In the genomic region with DNA sequence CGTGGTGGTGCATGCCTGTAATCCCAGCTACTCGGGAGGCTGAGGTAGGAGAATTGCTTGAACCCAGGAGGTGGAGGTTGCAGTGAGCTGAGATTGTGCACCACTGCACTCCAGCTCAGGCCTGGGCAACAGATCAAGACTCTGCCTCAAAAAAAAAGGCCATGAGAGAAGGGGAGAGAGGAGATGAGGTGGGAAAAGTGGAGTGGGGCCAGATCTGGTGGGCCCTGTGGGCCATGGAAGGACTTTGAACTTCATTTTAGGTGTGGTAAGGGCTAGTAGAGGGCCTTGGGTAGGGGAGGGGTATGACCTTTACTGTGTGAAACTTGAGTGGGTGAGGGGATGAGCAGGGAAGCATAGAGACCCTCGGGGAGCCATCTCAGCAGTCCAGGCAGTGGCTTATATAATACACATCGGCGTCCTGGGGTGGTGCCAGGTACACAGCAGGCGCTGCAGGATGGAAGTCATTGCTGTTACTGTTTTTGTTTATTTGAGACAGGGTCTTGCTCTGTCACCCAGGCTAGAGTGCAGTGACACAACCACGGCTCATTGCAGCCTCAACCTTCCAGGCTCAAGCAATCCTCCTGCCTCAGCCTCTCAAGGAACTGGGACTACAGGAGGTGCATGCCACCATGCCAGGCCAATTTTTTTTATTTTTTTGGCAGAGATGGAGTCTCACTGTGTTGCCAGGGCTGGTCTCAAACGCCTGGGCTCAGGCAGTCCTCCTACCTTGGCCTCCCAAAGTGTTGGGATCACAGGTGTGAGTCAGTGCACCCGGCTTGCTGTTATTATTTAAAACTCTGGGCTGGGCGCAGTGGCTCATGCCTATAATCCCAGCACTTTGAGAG, we compare ENCODE assay signal across 9 cellular contexts. TPM values are rescaled to one million over a fixed set of nuclear protein-coding genes. Genes with fewer than 3 reads are reported as not detected.
DNase-seq lines count a peak whose midpoint lies in the region; ATAC-seq and TF ChIP-seq lines count a peak whose summit lies in the region.
"Not testable (repeated sequence)": the region's sequence is repeated elsewhere in the genome, so short reads cannot be mapped to it uniquely, and the experiment has no call there.
"Had no signal": no experiment of that assay in that cellular context is flagged by ENCODE, and none has a peak within 500 bp of the region (broad histone marks: within the 10 kb centered on the region; RNA-seq: fewer than 3 reads in every experiment).

No MANE protein-coding gene starts in this region.

- peak overlapping the region in 2 of 3 donors; percentile 41 to 75 for H3K27ac Mint-ChIP-seq in CD4-positive, CD25-positive, alpha-beta regulatory T cell
- not testable (repeated sequence) for H3K27ac Mint-ChIP-seq in activated CD4-positive, alpha-beta memory T cell treated with anti-CD3 and anti-CD28 coated beads, Interleukin-2, amount 10 ng/mL, durations not matched to agents 7 days and 5 days
- peak overlapping the region; percentile 23 for H3K27ac Mint-ChIP-seq in activated naive CD8-positive, alpha-beta T cell treated with anti-CD3 and anti-CD28 coated beads, Interleukin-2, amount 10 ng/mL, durations not matched to agents 7 days and 5 days
- peak overlapping the region; percentile 72 for H3K27ac Mint-ChIP-seq in glutamatergic neuron (ENCODE audit: unreplicated experiment)

- not testable (repeated sequence) for H3K79me2 ChIP-seq in osteoblast (ENCODE audit: insufficient read depth, low read length)

- H3K36me3 ChIP-seq in CD4-positive, CD25-positive, alpha-beta regulatory T cell (ENCODE audit: control insufficient read depth, insufficient read depth, low read length); mucosa of descending colon (ENCODE audit: low read depth); osteoblast (ENCODE audit: insufficient read depth, low read length); aorta (ENCODE audit: control insufficient read depth in 1 of 2, insufficient read depth in 2 of 2, low read length in 1 of 2): not testable (repeated sequence)

- not testable (repeated sequence) for H3K27me3 ChIP-seq in CD4-positive, CD25-positive, alpha-beta regulatory T cell (ENCODE audit: control insufficient read depth, insufficient read depth, low read length); osteoblast (ENCODE audit: insufficient read depth, low read length); aorta (ENCODE audit: control insufficient read depth in 1 of 2, insufficient read depth in 2 of 2, low read length in 1 of 2)

- H3K36me3 Mint-ChIP-seq in CD4-positive, CD25-positive, alpha-beta regulatory T cell; activated CD4-positive, alpha-beta memory T cell treated with anti-CD3 and anti-CD28 coated beads, Interleukin-2, amount 10 ng/mL, durations not matched to agents 7 days and 5 days (ENCODE audit: low read depth); activated naive CD8-positive, alpha-beta T cell treated with anti-CD3 and anti-CD28 coated beads, Interleukin-2, amount 10 ng/mL, durations not matched to agents 7 days and 5 days; glutamatergic neuron (ENCODE audit: unreplicated experiment): not testable (repeated sequence)

- not testable (repeated sequence) for H3K4me3 ChIP-seq in CD4-positive, CD25-positive, alpha-beta regulatory T cell (ENCODE audit: low read depth, low read length); mucosa of descending colon; osteoblast (ENCODE audit: insufficient read depth, low read length); aorta (ENCODE audit: low read length in 2 of 2)

- H3K4me1 Mint-ChIP-seq in CD4-positive, CD25-positive, alpha-beta regulatory T cell: peaks cover 7 to 49% (median 28%) of the 10 kb centered on the region in 4 donors
- peaks cover 21% of the 10 kb centered on the region for H3K4me1 Mint-ChIP-seq in activated CD4-positive, alpha-beta memory T cell treated with anti-CD3 and anti-CD28 coated beads, Interleukin-2, amount 10 ng/mL, durations not matched to agents 7 days and 5 days
- H3K4me1 Mint-ChIP-seq in activated naive CD8-positive, alpha-beta T cell treated with anti-CD3 and anti-CD28 coated beads, Interleukin-2, amount 10 ng/mL, durations not matched to agents 7 days and 5 days: peaks cover 28% of the 10 kb centered on the region
- peaks cover 24% of the 10 kb centered on the region for H3K4me1 Mint-ChIP-seq in glutamatergic neuron (ENCODE audit: low read depth, unreplicated experiment)

- CTCF ChIA-PET in RWPE1 (lab: Yijun Ruan, JAX): interaction anchor here (1.0 kb wide), 1 partner anchor 8 kb away, joined by 5 read pairs; no protein-coding TSS in a partner anchor
- CTCF ChIA-PET in activated CD4-positive, alpha-beta memory T cell treated with anti-CD3 and anti-CD28 coated beads, Interleukin-2, amount 10 ng/mL, durations not matched to agents 7 days and 5 days (lab: Charles Lee): not testable (repeated sequence)

- H3K4me2 ChIP-seq in osteoblast (ENCODE audit: insufficient read depth, low read length): not testable (repeated sequence)

- POLR2A ChIA-PET in RWPE1 (lab: Yijun Ruan, JAX; ENCODE audit: low non-redundant PET): not testable (repeated sequence)
- POLR2A ChIA-PET in activated CD4-positive, alpha-beta memory T cell treated with anti-CD3 and anti-CD28 coated beads, Interleukin-2, amount 10 ng/mL, durations not matched to agents 7 days and 5 days (lab: Charles Lee): interaction anchor here (3.9 kb wide), 1 partner anchor 11 kb away, joined by 37 read pairs; no protein-coding TSS in a partner anchor
- POLR2A ChIA-PET in activated naive CD8-positive, alpha-beta T cell treated with anti-CD3 and anti-CD28 coated beads, Interleukin-2, amount 10 ng/mL, durations not matched to agents 7 days and 5 days (lab: Charles Lee): interaction anchor here (0.7 to 3.5 kb wide), 2 partner anchors 12 to 952 kb away, joined by 3 to 42 read pairs; no protein-coding TSS in a partner anchor

- H3K27ac ChIP-seq in CD4-positive, CD25-positive, alpha-beta regulatory T cell (ENCODE audit: insufficient read depth, low read length, poor library complexity, severe bottlenecking); osteoblast (ENCODE audit: low read depth, low read length); aorta (ENCODE audit: low read depth in 1 of 2, low read length in 2 of 2): not testable (repeated sequence)
- H3K27ac ChIP-seq in RWPE1: peak overlapping the region; percentile 82

- not testable (repeated sequence) for ATAC-seq in CD4-positive, CD25-positive, alpha-beta regulatory T cell (ENCODE audit: low read depth in 2 of 2); activated naive CD8-positive, alpha-beta T cell treated with anti-CD3 and anti-CD28 coated beads, Interleukin-2, amount 10 ng/mL, durations not matched to agents 7 days and 5 days (ENCODE audit: low read depth); mucosa of descending colon; aorta (ENCODE audit: low FRiP score)

- H3K4me3 Mint-ChIP-seq in CD4-positive, CD25-positive, alpha-beta regulatory T cell: peak overlapping the region; percentile 54 to 96 (median 91)
- peak overlapping the region; percentile 11 for H3K4me3 Mint-ChIP-seq in activated CD4-positive, alpha-beta memory T cell treated with anti-CD3 and anti-CD28 coated beads, Interleukin-2, amount 10 ng/mL, durations not matched to agents 7 days and 5 days
- not testable (repeated sequence) for H3K4me3 Mint-ChIP-seq in activated naive CD8-positive, alpha-beta T cell treated with anti-CD3 and anti-CD28 coated beads, Interleukin-2, amount 10 ng/mL, durations not matched to agents 7 days and 5 days
- peak overlapping the region; percentile 52 for H3K4me3 Mint-ChIP-seq in glutamatergic neuron (ENCODE audit: unreplicated experiment)

- not testable (repeated sequence) for H4K20me1 ChIP-seq in osteoblast (ENCODE audit: insufficient read depth, low read length)

- DNase-seq in CD4-positive, CD25-positive, alpha-beta regulatory T cell; RWPE1 (ENCODE audit: low spot score); activated CD4-positive, alpha-beta memory T cell treated with anti-CD3 and anti-CD28 coated beads, Interleukin-2, amount 10 ng/mL, durations not matched to agents 7 days and 5 days; activated naive CD8-positive, alpha-beta T cell treated with anti-CD3 and anti-CD28 coated beads, Interleukin-2, amount 10 ng/mL, durations not matched to agents 7 days and 5 days; glutamatergic neuron: not testable (repeated sequence)
- DNase-seq in mucosa of descending colon (peak in 2 of 3 donors; percentile 25 to 29), osteoblast (ENCODE audit: insufficient read length, low spot score, missing footprints) (peak; percentile 15), aorta (peak; percentile 21 to 48)

- H3K9me3 Mint-ChIP-seq in CD4-positive, CD25-positive, alpha-beta regulatory T cell; activated CD4-positive, alpha-beta memory T cell treated with anti-CD3 and anti-CD28 coated beads, Interleukin-2, amount 10 ng/mL, durations not matched to agents 7 days and 5 days; activated naive CD8-positive, alpha-beta T cell treated with anti-CD3 and anti-CD28 coated beads, Interleukin-2, amount 10 ng/mL, durations not matched to agents 7 days and 5 days: not testable (repeated sequence)
- H3K9me3 Mint-ChIP-seq in glutamatergic neuron (ENCODE audit: unreplicated experiment): peaks cover 21% of the 10 kb centered on the region

- not testable (repeated sequence) for H3K27me3 Mint-ChIP-seq in CD4-positive, CD25-positive, alpha-beta regulatory T cell; activated naive CD8-positive, alpha-beta T cell treated with anti-CD3 and anti-CD28 coated beads, Interleukin-2, amount 10 ng/mL, durations not matched to agents 7 days and 5 days
- peaks cover 27% of the 10 kb centered on the region for H3K27me3 Mint-ChIP-seq in activated CD4-positive, alpha-beta memory T cell treated with anti-CD3 and anti-CD28 coated beads, Interleukin-2, amount 10 ng/mL, durations not matched to agents 7 days and 5 days
- peaks cover 31% of the 10 kb centered on the region for H3K27me3 Mint-ChIP-seq in glutamatergic neuron (ENCODE audit: unreplicated experiment)

- not testable (repeated sequence) for H3K9me3 ChIP-seq in CD4-positive, CD25-positive, alpha-beta regulatory T cell (ENCODE audit: control insufficient read depth in 2 of 2, low read length in 2 of 2); mucosa of descending colon; osteoblast (ENCODE audit: low read depth, low read length); aorta (ENCODE audit: control insufficient read depth, low read length)

- H3K4me1 ChIP-seq in CD4-positive, CD25-positive, alpha-beta regulatory T cell (ENCODE audit: control insufficient read depth, insufficient read depth, low read length, poor library complexity, severe bottlenecking): peaks cover 19% of the 10 kb centered on the region
- not testable (repeated sequence) for H3K4me1 ChIP-seq in mucosa of descending colon (ENCODE audit: low read depth); osteoblast (ENCODE audit: insufficient read depth, low read length); aorta (ENCODE audit: control insufficient read depth in 1 of 2, insufficient read depth in 2 of 2, low read length in 2 of 2)

- TF ChIP-seq CTCF in RWPE1 (conservative IDR thresholded peaks at IDR 0.05; ENCODE audit: low read depth); glutamatergic neuron (IDR thresholded peaks at IDR 0.05; ENCODE audit: partially characterized antibody, unreplicated experiment); mucosa of descending colon (IDR thresholded peaks at IDR 0.05); osteoblast (IDR thresholded peaks at IDR 0.05; ENCODE audit: extremely low read depth, low read depth, low read length): not testable (repeated sequence)

- 68 to 83% methylated on average over 10 of the region's 10 CpGs for WGBS in aorta, 2 donors

- not testable (repeated sequence) for H2AFZ ChIP-seq in osteoblast (ENCODE audit: low read length)

- intact Hi-C loops in mucosa of descending colon (cut with DNase I, micrococcal nuclease); aorta (cut with DNase I): not testable (repeated sequence)

RNA-seq across cellular contexts. Expression of gene CROCC, which starts 5.5 kb away (rescaled TPM):
- total RNA-seq in CD4-positive, CD25-positive, alpha-beta regulatory T cell: 46.1 TPM
- 1 to 10 TPM; 3.9 to 5.2 (median 4.2) TPM for polyA plus RNA-seq in CD4-positive, CD25-positive, alpha-beta regulatory T cell
- total RNA-seq in activated CD4-positive, alpha-beta memory T cell treated with anti-CD3 and anti-CD28 coated beads, Interleukin-2, amount 10 ng/mL, durations not matched to agents 7 days and 5 days: 10 to 100 TPM; 18.3 to 18.8 TPM
- 10 to 100 TPM; 63.0 to 69.8 TPM for total RNA-seq in activated naive CD8-positive, alpha-beta T cell treated with anti-CD3 and anti-CD28 coated beads, Interleukin-2, amount 10 ng/mL, durations not matched to agents 7 days and 5 days
- total RNA-seq in glutamatergic neuron (ENCODE audit: unreplicated experiment) (50.9 TPM), mucosa of descending colon (10 to 100 TPM; 12.2 to 32.5 (median 16.8) TPM), osteoblast (15.0 and 20.3 TPM in 2 replicates), aorta (10 to 100 TPM; 18.6 to 34.1 TPM)
- 10 to 100 TPM; 10.5 to 68.7 TPM for polyA plus RNA-seq in aorta

RNA-seq across cellular contexts. Expression of gene RNU1-2, which starts 20.5 kb away (rescaled TPM):
- 3,278 TPM for total RNA-seq in CD4-positive, CD25-positive, alpha-beta regulatory T cell
- polyA plus RNA-seq in CD4-positive, CD25-positive, alpha-beta regulatory T cell: 10 to 100 TPM in 1 of 4 donors, not detected in 3; 23.7 TPM
- total RNA-seq in activated CD4-positive, alpha-beta memory T cell treated with anti-CD3 and anti-CD28 coated beads, Interleukin-2, amount 10 ng/mL, durations not matched to agents 7 days and 5 days: 1,000 to 10,000 TPM; 1,570 to 1,691 TPM
- total RNA-seq in activated naive CD8-positive, alpha-beta T cell treated with anti-CD3 and anti-CD28 coated beads, Interleukin-2, amount 10 ng/mL, durations not matched to agents 7 days and 5 days: 1,000 to 10,000 TPM; 3,257 to 3,430 TPM
- total RNA-seq in glutamatergic neuron (ENCODE audit: unreplicated experiment) (3,598 TPM), mucosa of descending colon (1,000 to 10,000 TPM; 2,195 to 6,222 (median 2,378) TPM), osteoblast (under 0.01 TPM in 1 of 2 replicates, not detected in the other), aorta (1,000 to 10,000 TPM; 7,231 to 8,154 TPM)
- not detected for polyA plus RNA-seq in aorta
- polyA plus RNA-seq: BJ had no signal

Comparison
In these comparisons a context has a peak if more than half of its experiments do, and no peak if none do; other contexts are left out.
1. RNA of gene RNU1-2, which starts 20.5 kb away (total RNA-seq): 7,231 to 8,154 TPM in aorta, 3,598 TPM in glutamatergic neuron (single experiment), 3,257 to 3,430 TPM in activated naive CD8-positive, alpha-beta T cell treated with anti-CD3 and anti-CD28 coated beads, Interleukin-2, amount 10 ng/mL, durations not matched to agents 7 days and 5 days, 3,278 TPM in CD4-positive, CD25-positive, alpha-beta regulatory T cell (single experiment), 2,195 to 6,222 TPM in mucosa of descending colon and 1,570 to 1,691 TPM in activated CD4-positive, alpha-beta memory T cell treated with anti-CD3 and anti-CD28 coated beads, Interleukin-2, amount 10 ng/mL, durations not matched to agents 7 days and 5 days; under 0.01 TPM in osteoblast; every median in the first group is over 1,000 times any median in the second.